9 cellular contexts compared by ENCODE assay signal in the genomic region with DNA sequence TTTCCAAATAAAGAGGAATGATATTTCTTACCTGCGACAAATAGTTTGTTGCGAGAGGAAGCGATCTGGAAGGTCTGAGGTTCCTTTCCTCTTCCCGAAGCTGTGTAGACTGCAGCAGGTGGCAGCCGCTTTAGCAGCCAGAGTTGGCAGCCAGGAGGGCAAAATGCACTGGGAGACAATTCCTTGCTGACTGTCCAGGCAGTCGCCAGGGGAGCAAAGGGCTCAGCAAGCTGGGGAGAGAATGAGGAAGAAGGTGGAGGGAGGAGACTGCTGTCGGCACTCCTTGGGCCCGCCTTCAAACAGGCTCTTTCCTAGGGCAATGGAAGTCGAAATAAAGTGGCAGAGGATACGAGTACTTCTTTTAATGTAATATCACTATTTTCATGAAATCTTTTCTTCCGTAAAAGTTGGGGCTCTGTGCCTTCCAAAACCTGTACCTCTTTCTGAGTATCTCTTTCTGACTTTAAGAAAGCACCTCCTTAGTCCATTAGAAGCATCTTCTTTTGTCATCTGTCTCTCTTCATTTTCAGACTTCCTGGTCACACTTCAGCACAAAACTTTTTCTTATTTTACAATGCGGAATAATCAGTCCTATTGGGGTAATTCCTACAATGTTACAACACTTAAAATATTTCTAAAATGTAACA. TPM values are rescaled to one million over a fixed set of nuclear protein-coding genes. Genes with fewer than 3 reads are reported as not detected.
DNase-seq lines count a peak whose midpoint lies in the region; ATAC-seq and TF ChIP-seq lines count a peak whose summit lies in the region.
"Had no signal": no experiment of that assay in that cellular context is flagged by ENCODE, and none has a peak within 500 bp of the region (broad histone marks: within the 10 kb centered on the region; RNA-seq: fewer than 3 reads in every experiment).

A gene (minus strand): TSS at position 220 of the 647 bp plus-strand sequence. CDS start 9,041 bp downstream, outside the sequence.

- TF ChIP-seq EP300 in transverse colon (IDR thresholded peaks at IDR 0.05; ENCODE audit: low read depth): no peak

- CTCF ChIA-PET in MCF 10A (lab: Yijun Ruan, JAX): interaction anchor here (0.7 to 1.4 kb wide), 4 partner anchors 9 to 116 kb away, joined by 3 to 4 read pairs (median 3); no protein-coding TSS in a partner anchor

- DNase-seq in T-helper 1 cell (no peak), MCF 10A (ENCODE audit: unreplicated experiment) (peak; percentile 88), transverse colon (peak; percentile 88)
- DNase-seq in naive thymus-derived CD8-positive, alpha-beta T cell: no peak

- BruUV-seq in MCF 10A (replicated peaks; lab: Mats Ljungman, UMichigan): no TSS peak

- H3K9me3 ChIP-seq in liver (ENCODE audit: control insufficient read depth in 4 of 4, low read length in 3 of 4): no peaks in the 10 kb centered on the region
- no peaks in the 10 kb centered on the region for H3K9me3 ChIP-seq in transverse colon

- H3K4me1 Mint-ChIP-seq in T-helper 1 cell treated with Interleukin-12 subunit alpha and Interleukin-12 subunit beta and Interleukin-4 antibody, amounts not matched to agents 30 μg/mL and 1 μg/mL, for 36 hours (ENCODE audit: low read depth): peaks cover 4% of the 10 kb centered on the region
- peaks cover 54% of the 10 kb centered on the region for H3K4me1 Mint-ChIP-seq in MCF 10A (ENCODE audit: insufficient read depth, unreplicated experiment)
- peaks cover 0 to 26% (median 6%) of the 10 kb centered on the region in 4 donors for H3K4me1 Mint-ChIP-seq in naive thymus-derived CD8-positive, alpha-beta T cell
- H3K4me1 Mint-ChIP-seq: nephron had no signal

- H3K9me3 Mint-ChIP-seq in T-helper 1 cell treated with Interleukin-12 subunit alpha and Interleukin-12 subunit beta and Interleukin-4 antibody, amounts not matched to agents 30 μg/mL and 1 μg/mL, for 36 hours: no peaks in the 10 kb centered on the region
- H3K9me3 Mint-ChIP-seq in MCF 10A (ENCODE audit: unreplicated experiment): no peaks in the 10 kb centered on the region
- H3K9me3 Mint-ChIP-seq in naive thymus-derived CD8-positive, alpha-beta T cell: peaks cover 0 to 2% (median 0%) of the 10 kb centered on the region in 9 donors
- H3K9me3 Mint-ChIP-seq: nephron had no signal

- H3K36me3 Mint-ChIP-seq in T-helper 1 cell treated with Interleukin-12 subunit alpha and Interleukin-12 subunit beta and Interleukin-4 antibody, amounts not matched to agents 30 μg/mL and 1 μg/mL, for 36 hours (ENCODE audit: low read depth): peaks cover 2% of the 10 kb centered on the region
- peaks cover 25% of the 10 kb centered on the region for H3K36me3 Mint-ChIP-seq in MCF 10A (ENCODE audit: insufficient read depth, unreplicated experiment)
- H3K36me3 Mint-ChIP-seq in naive thymus-derived CD8-positive, alpha-beta T cell: peaks cover 0 to 10% (median 9%) of the 10 kb centered on the region in 3 donors

- no peak for TF ChIP-seq RAD21 in liver (IDR thresholded peaks at IDR 0.05)

- no peak within 1 kb of the TSS for H3K27ac Mint-ChIP-seq in T-helper 1 cell treated with Interleukin-12 subunit alpha and Interleukin-12 subunit beta and Interleukin-4 antibody, amounts not matched to agents 30 μg/mL and 1 μg/mL, for 36 hours
- H3K27ac Mint-ChIP-seq in MCF 10A (ENCODE audit: low read depth, unreplicated experiment): peak within 1 kb of the TSS; percentile 97
- no peak within 1 kb of the TSS for H3K27ac Mint-ChIP-seq in naive thymus-derived CD8-positive, alpha-beta T cell
- H3K27ac Mint-ChIP-seq: nephron had no signal

- no peak for ATAC-seq in naive thymus-derived CD8-positive, alpha-beta T cell
- no peak for ATAC-seq in GM21447 (IDR thresholded peaks at IDR 0.05; ENCODE audit: unreplicated experiment)
- ATAC-seq in HG03039 (IDR thresholded peaks at IDR 0.05; ENCODE audit: unreplicated experiment): no peak

- peak within 1 kb of the TSS; percentile 43 to 68 for H3K27ac ChIP-seq in liver (ENCODE audit: low read depth in 1 of 2, low read length in 2 of 2)
- peak within 1 kb of the TSS; percentile 77 to 85 (median 78) for H3K27ac ChIP-seq in transverse colon

- H3K27me3 ChIP-seq in liver (ENCODE audit: control insufficient read depth in 4 of 4, insufficient read depth in 4 of 4, low read length in 3 of 4) (no peaks in the 10 kb centered on the region), transverse colon (no peaks in the 10 kb centered on the region)

- H3K36me3 ChIP-seq in liver (ENCODE audit: control insufficient read depth in 4 of 4, insufficient read depth in 3 of 4, low read depth in 1 of 4, low read length in 3 of 4) (no peaks in the 10 kb centered on the region), transverse colon (no peaks in the 10 kb centered on the region)

- no peak within 1 kb of the TSS for H3K9ac ChIP-seq in liver (ENCODE audit: low read depth in 1 of 2, low read length in 2 of 2)

- POLR2A ChIA-PET in MCF 10A (lab: Yijun Ruan, JAX): interaction anchor here (0.6 to 3.9 kb wide), 22 partner anchors 8 to 409 kb away, joined by 3 to 68 read pairs (median 6); a partner anchor contains a TSS
- POLR2A ChIA-PET in naive thymus-derived CD8-positive, alpha-beta T cell (lab: Charles Lee): no interaction called here

- TF ChIP-seq CTCF in MCF 10A (IDR thresholded peaks at IDR 0.05; ENCODE audit: unreplicated experiment): no peak
- TF ChIP-seq CTCF in liver (IDR thresholded peaks at IDR 0.05; ENCODE audit: low read depth, low read length, missing input control): no peak
- TF ChIP-seq CTCF in transverse colon (IDR thresholded peaks at IDR 0.05): peak in 1 of 5 experiments; percentile 46

- H3K4me1 ChIP-seq in liver (ENCODE audit: control insufficient read depth in 4 of 4, insufficient read depth in 4 of 4, low read length in 3 of 4) (peaks cover 3 to 25% (median 13%) of the 10 kb centered on the region in 4 donors), transverse colon (peaks cover 0 to 36% (median 19%) of the 10 kb centered on the region in 4 donors)

- in situ Hi-C loops in transverse colon (cut with MboI; ENCODE audit: low pct_ligation_motif_present in 1 of 4, low pct_unique_long_range_greater_than_20kb in 1 of 4, low sequenced_read_pairs in 3 of 4): no loop called here

- WGBS in liver: 71% methylated on average over 12 of the region's 12 CpGs
- WGBS in transverse colon (ENCODE audit: low coverage in 1 of 2), 2 donors: 37 to 50% methylated on average over 12 of the region's 12 CpGs

- peaks cover 18% of the 10 kb centered on the region for H3K27me3 Mint-ChIP-seq in T-helper 1 cell treated with Interleukin-12 subunit alpha and Interleukin-12 subunit beta and Interleukin-4 antibody, amounts not matched to agents 30 μg/mL and 1 μg/mL, for 36 hours (ENCODE audit: low read depth)
- H3K27me3 Mint-ChIP-seq in MCF 10A (ENCODE audit: insufficient read depth, unreplicated experiment): no peaks in the 10 kb centered on the region
- H3K27me3 Mint-ChIP-seq in naive thymus-derived CD8-positive, alpha-beta T cell: peaks cover 12 to 40% (median 25%) of the 10 kb centered on the region in 5 donors

- H3K4me3 Mint-ChIP-seq in T-helper 1 cell treated with Interleukin-12 subunit alpha and Interleukin-12 subunit beta and Interleukin-4 antibody, amounts not matched to agents 30 μg/mL and 1 μg/mL, for 36 hours: peak within 1 kb of the TSS; percentile 64
- H3K4me3 Mint-ChIP-seq in MCF 10A (ENCODE audit: unreplicated experiment): peak within 1 kb of the TSS; percentile 96
- peak within 1 kb of the TSS in 5 of 10 donors; percentile 12 to 74 (median 39) for H3K4me3 Mint-ChIP-seq in naive thymus-derived CD8-positive, alpha-beta T cell
- H3K4me3 Mint-ChIP-seq: nephron had no signal

- peak within 1 kb of the TSS in 2 of 3 donors; percentile 11 to 23 for H3K4me3 ChIP-seq in liver (ENCODE audit: low read depth in 1 of 3, low read length in 3 of 3)
- peak within 1 kb of the TSS in 3 of 4 donors; percentile 21 to 46 (median 21) for H3K4me3 ChIP-seq in transverse colon

- peak; percentile 87 for TF ChIP-seq POLR2A in transverse colon (IDR thresholded peaks at IDR 0.05)

- intact Hi-C loops in MCF 10A (cut with micrococcal nuclease) (loop anchor here (10.0 kb wide), 1 partner anchor 289 kb away; a partner anchor contains a TSS), transverse colon (cut with DNase I; ENCODE audit: low total_unique reads) (no loop called here)

TF ChIP-seq in liver, 16 proteins besides CTCF, POLR2A, EP300 and RAD21 (continues in another document):
- TF ChIP-seq, protein P1, sequence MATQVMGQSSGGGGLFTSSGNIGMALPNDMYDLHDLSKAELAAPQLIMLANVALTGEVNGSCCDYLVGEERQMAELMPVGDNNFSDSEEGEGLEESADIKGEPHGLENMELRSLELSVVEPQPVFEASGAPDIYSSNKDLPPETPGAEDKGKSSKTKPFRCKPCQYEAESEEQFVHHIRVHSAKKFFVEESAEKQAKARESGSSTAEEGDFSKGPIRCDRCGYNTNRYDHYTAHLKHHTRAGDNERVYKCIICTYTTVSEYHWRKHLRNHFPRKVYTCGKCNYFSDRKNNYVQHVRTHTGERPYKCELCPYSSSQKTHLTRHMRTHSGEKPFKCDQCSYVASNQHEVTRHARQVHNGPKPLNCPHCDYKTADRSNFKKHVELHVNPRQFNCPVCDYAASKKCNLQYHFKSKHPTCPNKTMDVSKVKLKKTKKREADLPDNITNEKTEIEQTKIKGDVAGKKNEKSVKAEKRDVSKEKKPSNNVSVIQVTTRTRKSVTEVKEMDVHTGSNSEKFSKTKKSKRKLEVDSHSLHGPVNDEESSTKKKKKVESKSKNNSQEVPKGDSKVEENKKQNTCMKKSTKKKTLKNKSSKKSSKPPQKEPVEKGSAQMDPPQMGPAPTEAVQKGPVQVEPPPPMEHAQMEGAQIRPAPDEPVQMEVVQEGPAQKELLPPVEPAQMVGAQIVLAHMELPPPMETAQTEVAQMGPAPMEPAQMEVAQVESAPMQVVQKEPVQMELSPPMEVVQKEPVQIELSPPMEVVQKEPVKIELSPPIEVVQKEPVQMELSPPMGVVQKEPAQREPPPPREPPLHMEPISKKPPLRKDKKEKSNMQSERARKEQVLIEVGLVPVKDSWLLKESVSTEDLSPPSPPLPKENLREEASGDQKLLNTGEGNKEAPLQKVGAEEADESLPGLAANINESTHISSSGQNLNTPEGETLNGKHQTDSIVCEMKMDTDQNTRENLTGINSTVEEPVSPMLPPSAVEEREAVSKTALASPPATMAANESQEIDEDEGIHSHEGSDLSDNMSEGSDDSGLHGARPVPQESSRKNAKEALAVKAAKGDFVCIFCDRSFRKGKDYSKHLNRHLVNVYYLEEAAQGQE (IDR thresholded peaks at IDR 0.05): no peak
- TF ChIP-seq TAF1 (conservative IDR thresholded peaks at IDR 0.05) (no peak), YY1 (IDR thresholded peaks at IDR 0.05) (peak; percentile 16), GABPA (IDR thresholded peaks at IDR 0.05 in 1 of 2, conservative IDR thresholded peaks at IDR 0.05 in 1 of 2) (no peak), FOXA2 (IDR thresholded peaks at IDR 0.05) (no peak)

RNA-seq across cellular contexts. Expression of the gene that starts here (rescaled TPM):
- total RNA-seq in MCF 10A (2022) (124 and 189 TPM in 2 replicates), liver (1 to 10 TPM; 3.8 to 5.2 TPM), transverse colon (100 to 1,000 TPM in 1 of 4 donors, 10 to 100 TPM in 3; 18.1 to 169 (median 76.0) TPM)
- polyA plus RNA-seq in liver: 1 to 10 TPM; 3.0 to 3.3 TPM
- total RNA-seq in naive thymus-derived CD8-positive, alpha-beta T cell: not detected
- under 1 TPM in 2 of 3 donors, not detected in 1; 0.16 to 0.19 TPM for polyA plus RNA-seq in naive thymus-derived CD8-positive, alpha-beta T cell

Comparison
In these comparisons a context has a peak if more than half of its experiments do, and no peak if none do; other contexts are left out.
1. RNA of the gene that starts here (total RNA-seq): 124 to 189 TPM in MCF 10A, 18.1 to 169 TPM in transverse colon and 3.8 to 5.2 TPM in liver; not detected in naive thymus-derived CD8-positive, alpha-beta T cell; every median in the first group is over 4 times any median in the second.
2. DNase-seq: peak in MCF 10A (single experiment) and transverse colon (single experiment); none in T-helper 1 cell (0 of 5) and naive thymus-derived CD8-positive, alpha-beta T cell (0 of 10).